Comparison of ENCODE assay signal across 8 cellular contexts in the genomic region with DNA sequence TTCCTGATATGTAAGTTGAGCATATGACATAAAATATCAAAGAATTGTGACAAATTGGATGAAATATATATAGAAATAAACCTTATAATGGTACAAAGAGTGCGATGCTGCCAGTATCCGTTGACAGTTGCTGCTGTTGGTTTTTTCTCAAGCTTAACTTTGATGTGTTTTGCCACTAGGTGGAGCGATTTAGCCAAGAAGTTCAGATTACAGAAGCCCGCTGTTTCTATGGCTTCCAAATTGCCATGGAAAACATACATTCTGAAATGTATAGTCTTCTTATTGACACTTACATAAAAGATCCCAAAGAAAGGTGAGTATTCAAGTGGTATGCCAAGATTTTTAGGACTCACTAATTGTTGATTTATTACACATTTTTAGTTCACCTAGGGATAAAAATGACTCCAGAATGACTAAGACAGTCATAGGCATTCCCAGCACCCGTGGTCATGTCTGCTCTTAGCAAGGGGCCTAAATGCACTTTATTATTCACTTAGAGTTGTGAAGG. TPM values are rescaled to one million over a fixed set of nuclear protein-coding genes. Genes with fewer than 3 reads are reported as not detected.
DNase-seq lines count a peak whose midpoint lies in the region; ATAC-seq, FAIRE-seq and TF ChIP-seq lines count a peak whose summit lies in the region.

No MANE protein-coding gene starts in this region.

- H4K20me1 ChIP-seq in K562 (replicated peaks; ENCODE audit: control insufficient read depth, insufficient read depth, low read length): peaks cover 3% of the 10 kb centered on the region; the same call in 1 of the 2 replicates

- peaks cover 95% of the 10 kb centered on the region for H3K79me2 ChIP-seq in K562 (ENCODE audit: control insufficient read depth, insufficient read depth, low read length)

- peak; percentile 92 for FAIRE-seq in K562 (lab: Jason Lieb, UNC)

- H3K27me3 ChIP-seq in K562 (ENCODE audit: control insufficient read depth in 2 of 2, insufficient read depth in 2 of 2, low read length in 2 of 2) (no peaks in the 10 kb centered on the region), liver (ENCODE audit: control insufficient read depth in 4 of 4, insufficient read depth in 4 of 4, low read length in 3 of 4) (no peaks in the 10 kb centered on the region), upper lobe of left lung (peaks cover 0 to 7% (median 3%) of the 10 kb centered on the region in 4 donors)

- BruUV-seq in K562 (replicated peaks; lab: Mats Ljungman, UMichigan): no TSS peak

- 8% methylated on average over 5 of the region's 5 CpGs for WGBS in K562 (ENCODE audit: insufficient coverage, low coverage, missing lambda C conversion rate)
- 22% methylated on average over 5 of the region's 5 CpGs for WGBS in liver
- WGBS in upper lobe of left lung, 2 donors: 10 to 14% methylated on average over 5 of the region's 5 CpGs

- peaks cover 66% of the 10 kb centered on the region for H3K36me3 ChIP-seq in K562 (ENCODE audit: control insufficient read depth, insufficient read depth, low read length)
- H3K36me3 ChIP-seq in liver (ENCODE audit: control insufficient read depth in 4 of 4, insufficient read depth in 3 of 4, low read depth in 1 of 4, low read length in 3 of 4): no peaks in the 10 kb centered on the region
- no peaks in the 10 kb centered on the region for H3K36me3 ChIP-seq in upper lobe of left lung

- H3K9me3 ChIP-seq in K562 (replicated peaks; ENCODE audit: control insufficient read depth, insufficient read depth, low read depth, low read length) (no peaks in the 10 kb centered on the region), liver (ENCODE audit: control insufficient read depth in 4 of 4, low read length in 3 of 4) (no peaks in the 10 kb centered on the region), upper lobe of left lung (no peaks in the 10 kb centered on the region)

- H2AFZ ChIP-seq in K562 (ENCODE audit: low read depth, low read length): no peak overlapping the region

- peak overlapping the region; percentile 95 for H3K4me2 ChIP-seq in K562 (ENCODE audit: insufficient read depth, low read length)

- no peak for ATAC-seq in K562
- ATAC-seq in upper lobe of left lung (ENCODE audit: low FRiP score in 2 of 2): peak in 1 of 2 donors; percentile 35
- ATAC-seq in HG03354 (IDR thresholded peaks at IDR 0.05; ENCODE audit: poor library complexity, severe bottlenecking, unreplicated experiment): no peak

- peaks cover 24 to 25% of the 10 kb centered on the region in 2 experiments; a peak in 4 of 5 replicates for H3K4me1 ChIP-seq in K562 (replicated peaks in 1 of 2; ENCODE audit: control insufficient read depth in 2 of 2, insufficient read depth in 2 of 2, low read length in 2 of 2)
- H3K4me1 ChIP-seq in liver (ENCODE audit: control insufficient read depth in 4 of 4, insufficient read depth in 4 of 4, low read length in 3 of 4): peaks cover 15 to 36% (median 26%) of the 10 kb centered on the region in 4 donors
- H3K4me1 ChIP-seq in upper lobe of left lung: peaks cover 34 to 65% (median 45%) of the 10 kb centered on the region in 4 donors

- peak overlapping the region in 1 of 2 experiments; percentile 100; a peak in 3 of 4 replicates for H3K9ac ChIP-seq in K562 (ENCODE audit: insufficient read depth in 1 of 2, low read depth in 2 of 2, low read length in 2 of 2)
- H3K9ac ChIP-seq in liver (ENCODE audit: low read depth in 1 of 2, low read length in 2 of 2): no peak overlapping the region

- POLR2A ChIA-PET in K562 (lab: Yijun Ruan, JAX): interaction anchor here (0.6 to 5.1 kb wide), 18 partner anchors 10 to 321 kb away, joined by 3 to 44 read pairs (median 3); no protein-coding TSS in a partner anchor

- no peak for TF ChIP-seq EP300 in K562 (IDR thresholded peaks at IDR 0.05; ENCODE audit: low read length)
- TF ChIP-seq EP300 in upper lobe of left lung (IDR thresholded peaks at IDR 0.05): no peak

- in situ Hi-C loops in K562 (cut with MboI): loop anchor here (5.0 kb wide), 1 partner anchor 313 kb away; no protein-coding TSS in a partner anchor

- peak overlapping the region; percentile 99; the same call in 2 of the 3 replicates for H3K27ac ChIP-seq in K562 (ENCODE audit: extremely low read depth, low read depth, low read length)
- no peak overlapping the region for H3K27ac ChIP-seq in liver (ENCODE audit: low read depth in 1 of 2, low read length in 2 of 2)
- no peak overlapping the region for H3K27ac ChIP-seq in upper lobe of left lung

- no peak for TF ChIP-seq POLR2A in K562 (conservative IDR thresholded peaks at IDR 0.05)
- no peak for TF ChIP-seq POLR2A in upper lobe of left lung (IDR thresholded peaks at IDR 0.05)

- H3K9me1 ChIP-seq in K562 (ENCODE audit: control insufficient read depth, insufficient read depth, low read length): no peaks in the 10 kb centered on the region

- peak; percentile 34 for DNase-seq in activated CD8-positive, alpha-beta memory T cell treated with anti-CD3 and anti-CD28 coated beads, Interleukin-2, amount 50 U/mL, for 1 hour (ENCODE audit: extremely low read depth)
- DNase-seq in activated CD8-positive, alpha-beta memory T cell treated with anti-CD3 and anti-CD28 coated beads, Interleukin-2, amount 50 U/mL, for 4 hours: no peak
- DNase-seq in M059J (ENCODE audit: low read depth): peak; percentile 68
- DNase-seq in RKO (ENCODE audit: low spot score): peak; percentile 91
- peak in 2 of 4 experiments; percentile 17 to 84 for DNase-seq in K562 (ENCODE audit: extremely low read depth in 1 of 4, low spot score in 3 of 4)
- no peak for DNase-seq in upper lobe of left lung

- peak; percentile 56 to 67 (median 63) for TF ChIP-seq CTCF in K562 (IDR thresholded peaks at IDR 0.05 in 2 of 3, conservative IDR thresholded peaks at IDR 0.05 in 1 of 3; ENCODE audit: insufficient read depth in 2 of 3, low read depth in 1 of 3, low read length in 3 of 3)
- peak; percentile 56 for TF ChIP-seq CTCF in liver (IDR thresholded peaks at IDR 0.05; ENCODE audit: low read depth, low read length, missing input control)
- peak; percentile 28 to 72 (median 62) for TF ChIP-seq CTCF in upper lobe of left lung (IDR thresholded peaks at IDR 0.05)

- H3K4me3 ChIP-seq in K562: peak overlapping the region; percentile 84
- no peak overlapping the region for H3K4me3 ChIP-seq in liver (ENCODE audit: low read depth in 1 of 3, low read length in 3 of 3)
- peak overlapping the region in 1 of 4 donors; percentile 68 for H3K4me3 ChIP-seq in upper lobe of left lung

- CTCF ChIA-PET in K562 (lab: Yijun Ruan, JAX; ENCODE audit: low intra/inter-chr PET ratio): interaction anchor here (0.6 to 1.8 kb wide), 6 partner anchors 144 to 544 kb away, joined by 3 to 21 read pairs (median 4); no protein-coding TSS in a partner anchor

- intact Hi-C loops in K562 (cut with micrococcal nuclease): loop anchor here (1.0 to 5.0 kb wide), 5 partner anchors 146 to 536 kb away; partner anchors contain the start of gene HPCAL1

- peak; percentile 69 to 86 for TF ChIP-seq RAD21 in K562 (CRISPR knock-in tag; conservative IDR thresholded peaks at IDR 0.05 in 1 of 2, IDR thresholded peaks at IDR 0.05 in 1 of 2)
- peak; percentile 84 to 85 for TF ChIP-seq RAD21 in liver (IDR thresholded peaks at IDR 0.05)

TF ChIP-seq in liver, 16 proteins besides CTCF, POLR2A, EP300 and RAD21 (continues in another document):
- TF ChIP-seq NR2F2 (IDR thresholded peaks at IDR 0.05) (no peak), HNF4A (conservative IDR thresholded peaks at IDR 0.05) (no peak), FOXA1 (IDR thresholded peaks at IDR 0.05) (no peak)

RNA-seq across cellular contexts. Expression of gene RRM2, which starts 2.1 kb away (rescaled TPM):
- total RNA-seq in M059J (2014; rRNA removed; shearing (Covaris generic)): 110 and 170 TPM in 2 replicates
- total RNA-seq in K562 (2011; cell fraction: chromatin; rRNA removed; ENCODE audit: low replicate concordance): 177 and 207 TPM in 2 replicates
- total RNA-seq in K562 (2011; cell fraction: nucleolus; rRNA removed): 94.9 and 117 TPM in 2 replicates
- 132 and 215 TPM in 2 replicates for total RNA-seq in K562 (2011; cell fraction: nucleoplasm; rRNA removed)
- total RNA-seq in K562 (2014; rRNA removed): 241 and 276 TPM in 2 replicates
- total RNA-seq in K562 (2014; rRNA removed; fragmentation: Illumina TruSeq; extraction: Trizol): 128 and 148 TPM in 2 replicates
- total RNA-seq in K562 (2015; rRNA removed; fragmentation: Illumina TruSeq; extraction: Trizol): 109 and 112 TPM in 2 replicates
- total RNA-seq in K562 (2021): 244 and 253 TPM in 2 replicates
- 76.7 and 81.3 TPM in 2 replicates for polyA plus RNA-seq in K562 (2011; rRNA removed)
- 37.8 and 162 TPM in 2 replicates for polyA plus RNA-seq in K562 (2011; cell fraction: cytosol; rRNA removed)
- polyA plus RNA-seq in K562 (2011; cell fraction: nucleus; rRNA removed): 55.5 and 78.0 TPM in 2 replicates
- polyA plus RNA-seq in K562 (2012): 138 and 149 TPM in 2 replicates
- 155 and 157 TPM in 2 replicates for polyA plus RNA-seq in K562 (2014; fragmentation: Illumina TruSeq; extraction: Trizol)
- polyA plus RNA-seq in K562 (2014; fragmentation: Nextera tagmentation; extraction: Ambion mirVana): 10 to 100 TPM; 50.1 to 50.7 TPM
- polyA plus RNA-seq in K562 (2014; rRNA removed): 161 and 210 TPM in 2 replicates
- polyA minus RNA-seq in K562 (2011; rRNA and poly(A)+ RNA removed): 142 and 163 TPM in 2 replicates
- polyA minus RNA-seq in K562 (2011; cell fraction: cytosol; rRNA and poly(A)+ RNA removed): 82.7 and 91.7 TPM in 2 replicates
- 107 and 116 TPM in 2 replicates for polyA minus RNA-seq in K562 (2011; cell fraction: nucleus; rRNA and poly(A)+ RNA removed)
- 100 to 1,000 TPM in 1 of 2 donors, 1 to 10 TPM in 1; 4.4 to 124 TPM for total RNA-seq in liver
- polyA plus RNA-seq in liver: 10 to 100 TPM in 1 of 2 donors, 1 to 10 TPM in 1; 3.9 to 32.7 TPM
- total RNA-seq in upper lobe of left lung: 10 to 100 TPM in 1 of 6 donors, 1 to 10 TPM in 5; 2.1 to 12.9 (median 3.2) TPM

RNA-seq across cellular contexts. Expression of gene CYS1, which starts 44.4 kb away (rescaled TPM):
- total RNA-seq in M059J (2014; rRNA removed; shearing (Covaris generic)): 0.10 and 0.79 TPM in 2 replicates
- not detected in 2 replicates for total RNA-seq in K562 (2011; cell fraction: chromatin; rRNA removed; ENCODE audit: low replicate concordance)
- not detected in 2 replicates for total RNA-seq in K562 (2011; cell fraction: nucleolus; rRNA removed)
- not detected in 2 replicates for total RNA-seq in K562 (2011; cell fraction: nucleoplasm; rRNA removed)
- not detected in 2 replicates for total RNA-seq in K562 (2014; rRNA removed)
- total RNA-seq in K562 (2014; rRNA removed; fragmentation: Illumina TruSeq; extraction: Trizol): not detected in 2 replicates
- total RNA-seq in K562 (2015; rRNA removed; fragmentation: Illumina TruSeq; extraction: Trizol): not detected in 2 replicates
- 0.11 TPM in 1 of 2 replicates, not detected in the other for total RNA-seq in K562 (2021)
- polyA plus RNA-seq in K562 (2011; rRNA removed): not detected in 2 replicates
- not detected in 2 replicates for polyA plus RNA-seq in K562 (2011; cell fraction: cytosol; rRNA removed)
- polyA plus RNA-seq in K562 (2011; cell fraction: nucleus; rRNA removed): not detected in 2 replicates
- not detected in 2 replicates for polyA plus RNA-seq in K562 (2012)
- not detected in 2 replicates for polyA plus RNA-seq in K562 (2014; fragmentation: Illumina TruSeq; extraction: Trizol)
- polyA plus RNA-seq in K562 (2014; fragmentation: Nextera tagmentation; extraction: Ambion mirVana): not detected
- 0.13 TPM in 1 of 2 replicates, not detected in the other for polyA plus RNA-seq in K562 (2014; rRNA removed)
- polyA minus RNA-seq in K562 (2011; rRNA and poly(A)+ RNA removed): not detected in 2 replicates
- not detected in 2 replicates for polyA minus RNA-seq in K562 (2011; cell fraction: cytosol; rRNA and poly(A)+ RNA removed)
- polyA minus RNA-seq in K562 (2011; cell fraction: nucleus; rRNA and poly(A)+ RNA removed): not detected in 2 replicates
- total RNA-seq in liver: 1 to 10 TPM; 1.3 to 4.1 TPM
- under 1 TPM; 0.07 to 0.72 TPM for polyA plus RNA-seq in liver
- 1 to 10 TPM; 1.0 to 8.2 (median 5.6) TPM for total RNA-seq in upper lobe of left lung

Comparison
In these comparisons a context has a peak if more than half of its experiments do, and no peak if none do; other contexts are left out.
1. DNase-seq: peak in activated CD8-positive, alpha-beta memory T cell treated with anti-CD3 and anti-CD28 coated beads, Interleukin-2, amount 50 U/mL, for 1 hour (single experiment), M059J (single experiment) and RKO (single experiment); none in activated CD8-positive, alpha-beta memory T cell treated with anti-CD3 and anti-CD28 coated beads, Interleukin-2, amount 50 U/mL, for 4 hours (single experiment) and upper lobe of left lung (0 of 2).
2. Peak in every context shown above with its lines, with median percentiles within 50 percentile points of each other: CTCF ChIP-seq.